Comparison of ENCODE assay signal across 12 cellular contexts in genomic region chr4:26105815-26106699, GRCh38.
DNase-seq lines count a peak whose midpoint lies in the region; ATAC-seq, FAIRE-seq and TF ChIP-seq lines count a peak whose summit lies in the region.
"Had no signal": no experiment of that assay in that cellular context is flagged by ENCODE, and none has a peak within 500 bp of the region (broad histone marks: within the 10 kb centered on the region; RNA-seq: fewer than 3 reads in every experiment).

No MANE protein-coding gene starts in this region.

- intact Hi-C loops in K562 (cut with micrococcal nuclease), result no loop called here
- intact Hi-C loops in left cardiac atrium (cut with DNase I), result no loop called here
- intact Hi-C loops in uterus (cut with DNase I; ENCODE audit: low total_unique reads), result no loop called here
- intact Hi-C loops in tibial artery (cut with DNase I; ENCODE audit: low total_unique reads), result no loop called here

- no peaks in the 10 kb centered on the region for H3K79me2 ChIP-seq in K562 (ENCODE audit: control insufficient read depth, insufficient read depth, low read length)
- H3K79me2 ChIP-seq: parathyroid adenoma had no signal

- H3K9me3 ChIP-seq in K562 (replicated peaks; ENCODE audit: control insufficient read depth, insufficient read depth, low read depth, low read length) (no peaks in the 10 kb centered on the region), uterus (no peaks in the 10 kb centered on the region), tibial artery (no peaks in the 10 kb centered on the region)

- DNase-seq in DMS53 (lab: John Stamatoyannopoulos, UW) (peak; percentile 41), DMS53 treated with DMSO at 0.1 percent for 48 hours (lab: John Stamatoyannopoulos, UW; ENCODE audit: unreplicated experiment) (no peak), K562 (ENCODE audit: extremely low read depth in 1 of 4, low spot score in 3 of 4) (peak in 2 of 4 experiments; percentile 8 to 10), left cardiac atrium (no peak), uterus (peak; percentile 31 to 52), tibial artery (no peak)
- DNase-seq in activated naive CD4-positive, alpha-beta T cell treated with anti-CD3 and anti-CD28 coated beads, Interleukin-2, amount 50 U/mL, for 72 hours (ENCODE audit: low spot score in 2 of 2), result no peak
- DNase-seq: NCI-H1105 had no signal

- POLR2A ChIA-PET in K562 (lab: Yijun Ruan, JAX), result no interaction called here

- TF ChIP-seq CTCF in K562 (IDR thresholded peaks at IDR 0.05 in 2 of 3, conservative IDR thresholded peaks at IDR 0.05 in 1 of 3; ENCODE audit: insufficient read depth in 2 of 3, low read depth in 1 of 3, low read length in 3 of 3) (no peak), uterus (IDR thresholded peaks at IDR 0.05) (no peak), tibial artery (IDR thresholded peaks at IDR 0.05) (no peak)

- no peaks in the 10 kb centered on the region for H3K4me1 ChIP-seq in K562 (replicated peaks in 1 of 2; ENCODE audit: control insufficient read depth in 2 of 2, insufficient read depth in 2 of 2, low read length in 2 of 2)
- H3K4me1 ChIP-seq in uterus, result peaks cover 0 to 8% of the 10 kb centered on the region in 2 donors
- H3K4me1 ChIP-seq in tibial artery, result peaks cover 0 to 8% (median 0%) of the 10 kb centered on the region in 4 donors
- H3K4me1 ChIP-seq: parathyroid adenoma had no signal

- peak; percentile 41; the same call in 2 of the 3 replicates for ATAC-seq in K562
- peak; percentile 44 to 70 for ATAC-seq in left cardiac atrium
- no peak for ATAC-seq in HG02870 (IDR thresholded peaks at IDR 0.05; ENCODE audit: unreplicated experiment)
- no peak for ATAC-seq in activated naive CD4-positive, alpha-beta T cell treated with anti-CD3 and anti-CD28 coated beads, Interleukin-2, amount 50 U/mL, for 72 hours

- H3K9me1 ChIP-seq in K562 (ENCODE audit: control insufficient read depth, insufficient read depth, low read length), result no peaks in the 10 kb centered on the region

- H2AFZ ChIP-seq in K562 (ENCODE audit: low read depth, low read length), result no peak overlapping the region
- H2AFZ ChIP-seq: parathyroid adenoma had no signal

- BruUV-seq in K562 (replicated peaks; lab: Mats Ljungman, UMichigan), result no TSS peak

- H3K9me3 Mint-ChIP-seq in activated naive CD4-positive, alpha-beta T cell treated with anti-CD3 and anti-CD28 coated beads, Interleukin-2, amount 50 U/mL, for 72 hours, result peaks cover 0 to 30% of the 10 kb centered on the region in 2 donors

- no peaks in the 10 kb centered on the region for H4K20me1 ChIP-seq in K562 (replicated peaks; ENCODE audit: control insufficient read depth, insufficient read depth, low read length)

- in situ Hi-C loops in K562 (cut with MboI), result no loop called here

- H3K36me3 Mint-ChIP-seq in activated naive CD4-positive, alpha-beta T cell treated with anti-CD3 and anti-CD28 coated beads, Interleukin-2, amount 50 U/mL, for 72 hours, result peaks cover 0 to 49% of the 10 kb centered on the region in 2 donors

- TF ChIP-seq EP300 in K562 (IDR thresholded peaks at IDR 0.05; ENCODE audit: low read length), result peak; percentile 33; the same call in 1 of the 2 replicates

- no peak overlapping the region for H3K27ac Mint-ChIP-seq in activated naive CD4-positive, alpha-beta T cell treated with anti-CD3 and anti-CD28 coated beads, Interleukin-2, amount 50 U/mL, for 72 hours

- H3K4me2 ChIP-seq in K562 (ENCODE audit: insufficient read depth, low read length), result no peak overlapping the region

- H3K27ac ChIP-seq in K562 (ENCODE audit: extremely low read depth, low read depth, low read length) (no peak overlapping the region), uterus (peak overlapping the region; percentile 58 to 66), tibial artery (no peak overlapping the region)
- H3K27ac ChIP-seq: cardiac muscle cell, parathyroid adenoma had no signal

- CTCF ChIA-PET in K562 (lab: Yijun Ruan, JAX; ENCODE audit: low intra/inter-chr PET ratio), result interaction anchor here (0.9 kb wide), 1 partner anchor 11 kb away, joined by 3 read pairs; no protein-coding TSS in a partner anchor

- H3K4me3 ChIP-seq in K562 (no peak overlapping the region), uterus (no peak overlapping the region), tibial artery (no peak overlapping the region)
- H3K4me3 ChIP-seq: cardiac muscle cell had no signal

- TF ChIP-seq RAD21 in K562 (CRISPR knock-in tag; conservative IDR thresholded peaks at IDR 0.05 in 1 of 2, IDR thresholded peaks at IDR 0.05 in 1 of 2), result no peak

- no peak for FAIRE-seq in K562 (lab: Jason Lieb, UNC)
- FAIRE-seq: A204.1 had no signal

- H3K36me3 ChIP-seq in K562 (ENCODE audit: control insufficient read depth, insufficient read depth, low read length) (no peaks in the 10 kb centered on the region), uterus (no peaks in the 10 kb centered on the region), tibial artery (no peaks in the 10 kb centered on the region)
- H3K36me3 ChIP-seq: cardiac muscle cell had no signal

- H3K27me3 ChIP-seq in K562 (ENCODE audit: control insufficient read depth in 2 of 2, insufficient read depth in 2 of 2, low read length in 2 of 2) (no peaks in the 10 kb centered on the region), uterus (no peaks in the 10 kb centered on the region), tibial artery (peaks cover 0 to 7% of the 10 kb centered on the region in 2 donors)
- H3K27me3 ChIP-seq: cardiac muscle cell had no signal

- WGBS in K562 (ENCODE audit: insufficient coverage, low coverage, missing lambda C conversion rate), result 2% methylated on average over 7 of the region's 7 CpGs

- TF ChIP-seq POLR2A in K562 (conservative IDR thresholded peaks at IDR 0.05), result no peak
- no peak for TF ChIP-seq POLR2A in uterus (IDR thresholded peaks at IDR 0.05)

- H3K9ac ChIP-seq in K562 (ENCODE audit: insufficient read depth in 1 of 2, low read depth in 2 of 2, low read length in 2 of 2), result no peak overlapping the region
- H3K9ac ChIP-seq: parathyroid adenoma had no signal

TF ChIP-seq in K562, 482 proteins besides CTCF, POLR2A, EP300 and RAD21 (continues in another document):
- TF ChIP-seq NR0B1 (IDR thresholded peaks at IDR 0.05; ENCODE audit: partially characterized antibody) (no peak), CBFA2T2 (conservative IDR thresholded peaks at IDR 0.05) (peak; percentile 26; the same call in 1 of the 2 replicates), MEIS2 (IDR thresholded peaks at IDR 0.05; ENCODE audit: partially characterized antibody) (peak; percentile 56), ZNF589 (CRISPR knock-in tag; IDR thresholded peaks at IDR 0.05; ENCODE audit: low read depth) (0 out of 2 replicates have a peak, but pooled peaks have one; percentile 14), ARID1B (IDR thresholded peaks at IDR 0.05) (peak; percentile 63; the same call in 1 of the 2 replicates), NR2F6 (CRISPR knock-in tag; IDR thresholded peaks at IDR 0.05) (no peak), PML (IDR thresholded peaks at IDR 0.05; ENCODE audit: low read length) (peak; percentile 44; the same call in 1 of the 2 replicates), KAT8 (IDR thresholded peaks at IDR 0.05; ENCODE audit: low read depth) (no peak), JUND (IDR thresholded peaks at IDR 0.05; ENCODE audit: borderline replicate concordance, low read depth, low read length) (peak; percentile 70), JUND (tag; IDR thresholded peaks at IDR 0.05; ENCODE audit: borderline replicate concordance, low read depth, low read length) (peak; percentile 86), PURB (CRISPR knock-in tag; IDR thresholded peaks at IDR 0.05; ENCODE audit: low read depth) (no peak), BDP1 (IDR thresholded peaks at IDR 0.05; ENCODE audit: insufficient read depth, insufficient read length) (no peak), NCOR1 (IDR thresholded peaks at IDR 0.05) (peak; percentile 24; the same call in 1 of the 2 replicates), FOSL1 (tag; conservative IDR thresholded peaks at IDR 0.05) (peak; percentile 66), TAL1 (IDR thresholded peaks at IDR 0.05) (peak; percentile 66), CBFA2T3 (IDR thresholded peaks at IDR 0.05) (peak; percentile 53), TRIM24 (IDR thresholded peaks at IDR 0.05) (peak in 1 of 2 experiments; percentile 11; a peak in 1 of 4 replicates), ATF7 (IDR thresholded peaks at IDR 0.05) (peak; percentile 37; the same call in 1 of the 2 replicates), HCFC1 (IDR thresholded peaks at IDR 0.05; ENCODE audit: low read depth, low read length) (no peak), CEBPG (CRISPR knock-in tag; IDR thresholded peaks at IDR 0.05) (peak; percentile 31; the same call in 1 of the 2 replicates), CEBPG (tag; conservative IDR thresholded peaks at IDR 0.05 in 1 of 2, IDR thresholded peaks at IDR 0.05 in 1 of 2) (peak; percentile 77 to 87), MXI1 (IDR thresholded peaks at IDR 0.05; ENCODE audit: low read depth, low read length) (no peak), ARNT (IDR thresholded peaks at IDR 0.05) (no peak), TCF3 (CRISPR knock-in tag; IDR thresholded peaks at IDR 0.05) (0 out of 2 replicates have a peak, but pooled peaks have one; percentile 32)

Comparison
In these comparisons a context has a peak if more than half of its experiments do, and no peak if none do; other contexts are left out.
1. DNase-seq: peak in DMS53 (single experiment) and uterus (2 of 2); none in DMS53 treated with DMSO at 0.1 percent for 48 hours (single experiment), left cardiac atrium (single experiment), activated naive CD4-positive, alpha-beta T cell treated with anti-CD3 and anti-CD28 coated beads, Interleukin-2, amount 50 U/mL, for 72 hours (0 of 2) and tibial artery (0 of 2).
2. ATAC-seq: peak in K562 (single experiment) and left cardiac atrium (2 of 2); none in HG02870 (single experiment) and activated naive CD4-positive, alpha-beta T cell treated with anti-CD3 and anti-CD28 coated beads, Interleukin-2, amount 50 U/mL, for 72 hours (0 of 2).
3. H3K27ac ChIP-seq: peak in uterus (2 of 2); none in K562 (single experiment) and tibial artery (0 of 2).